ENCODE assay signal across 19 cellular contexts in the genomic region with DNA sequence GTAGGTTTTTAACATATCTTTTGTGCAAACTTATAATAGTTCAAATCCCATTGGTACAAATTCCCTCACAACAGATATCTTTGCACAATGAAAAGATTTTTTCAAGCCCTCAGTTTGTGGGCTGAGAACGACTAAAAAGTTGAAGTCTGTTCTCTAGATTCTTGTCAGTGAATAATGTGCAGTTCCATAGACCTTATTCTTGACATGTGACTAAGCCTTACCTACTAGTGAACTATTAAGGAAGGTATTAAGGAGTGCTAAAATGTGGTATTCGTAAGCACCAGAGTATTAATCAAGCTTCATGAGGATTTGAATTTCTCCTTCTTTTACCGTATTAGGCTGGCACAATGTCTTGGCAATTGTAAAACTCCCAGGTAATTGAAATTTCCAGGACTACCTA.
DNase-seq lines count a peak whose midpoint lies in the region; ATAC-seq and TF ChIP-seq lines count a peak whose summit lies in the region.
"Had no signal": no experiment of that assay in that cellular context is flagged by ENCODE, and none has a peak within 500 bp of the region (broad histone marks: within the 10 kb centered on the region; RNA-seq: fewer than 3 reads in every experiment).

No MANE protein-coding gene starts in this region.

- H3K9me3 Mint-ChIP-seq in Calu3 (ENCODE audit: low read depth, unreplicated experiment) (no peaks in the 10 kb centered on the region), memory B cell (no peaks in the 10 kb centered on the region)
- H3K9me3 Mint-ChIP-seq: activated CD4-positive, alpha-beta memory T cell treated with anti-CD3 and anti-CD28 coated beads, Interleukin-2, amount 10 ng/mL, durations not matched to agents 7 days and 5 days; GM23338 had no signal

- H3K4me1 Mint-ChIP-seq in Calu3 (ENCODE audit: low read depth, unreplicated experiment) (peaks cover 86% of the 10 kb centered on the region), T-helper 17 cell (peaks cover 23% of the 10 kb centered on the region), memory B cell (peaks cover 22% of the 10 kb centered on the region)

- no peaks in the 10 kb centered on the region for H3K27me3 Mint-ChIP-seq in Calu3 (ENCODE audit: unreplicated experiment)
- peaks cover 5% of the 10 kb centered on the region for H3K27me3 Mint-ChIP-seq in T-helper 17 cell
- no peaks in the 10 kb centered on the region for H3K27me3 Mint-ChIP-seq in memory B cell

- intact Hi-C loops in Calu3 (cut with micrococcal nuclease; ENCODE audit: unreplicated experiment), result loop anchor here (2.0 to 5.0 kb wide), 4 partner anchors 134 to 414 kb away; a partner anchor contains a TSS

- TF ChIP-seq CTCF in Calu3 (IDR thresholded peaks at IDR 0.05; ENCODE audit: unreplicated experiment), result no peak

- peaks cover 10% of the 10 kb centered on the region for H3K36me3 Mint-ChIP-seq in Calu3 (ENCODE audit: insufficient read depth, unreplicated experiment)
- H3K36me3 Mint-ChIP-seq in T-helper 17 cell (ENCODE audit: low read depth), result no peaks in the 10 kb centered on the region
- H3K36me3 Mint-ChIP-seq in memory B cell, result no peaks in the 10 kb centered on the region

- DNase-seq in Calu3 (no peak), T-helper 17 cell (no peak), memory B cell (ENCODE audit: low spot score in 2 of 2) (no peak), NCI-H2081 treated with DMSO at 0.1 percent for 48 hours (lab: John Stamatoyannopoulos, UW) (no peak), COR-L47 (lab: John Stamatoyannopoulos, UW) (no peak), amygdala (lab: John Stamatoyannopoulos, UW) (no peak)
- DNase-seq: activated CD4-positive, alpha-beta memory T cell treated with anti-CD3 and anti-CD28 coated beads, Interleukin-2, amount 10 ng/mL, durations not matched to agents 7 days and 5 days; activated gamma-delta T cell treated with Interleukin-2 at 50 U/mL for 16 hours; central memory CD4-positive, alpha-beta T cell; DND-41; islet precursor cell; NCI-H187 treated with DMSO at 0.1 percent for 48 hours; NCI-H748 treated with DMSO at 0.1 percent for 48 hours; pancreas; Right ventricle myocardium superior; thyroid gland had no signal

- H3K9me3 ChIP-seq in T-helper 17 cell (ENCODE audit: control insufficient read depth, low read length, poor library complexity, severe bottlenecking), result no peaks in the 10 kb centered on the region
- H3K9me3 ChIP-seq: pancreas, thyroid gland had no signal

- peak overlapping the region; percentile 84 for H3K27ac Mint-ChIP-seq in Calu3 (ENCODE audit: unreplicated experiment)
- H3K27ac Mint-ChIP-seq in T-helper 17 cell, result peak overlapping the region; percentile 66
- peak overlapping the region; percentile 79 for H3K27ac Mint-ChIP-seq in memory B cell
- H3K27ac Mint-ChIP-seq: activated CD4-positive, alpha-beta memory T cell treated with anti-CD3 and anti-CD28 coated beads, Interleukin-2, amount 10 ng/mL, durations not matched to agents 7 days and 5 days; GM23338 had no signal

- BruUV-seq in Calu3 (replicated peaks; lab: Mats Ljungman, UMichigan), result no TSS peak

- H3K4me3 Mint-ChIP-seq in Calu3 (ENCODE audit: low read depth, unreplicated experiment), result no peak overlapping the region
- H3K4me3 Mint-ChIP-seq in T-helper 17 cell, result no peak overlapping the region
- no peak overlapping the region for H3K4me3 Mint-ChIP-seq in memory B cell
- H3K4me3 Mint-ChIP-seq: activated CD4-positive, alpha-beta memory T cell treated with anti-CD3 and anti-CD28 coated beads, Interleukin-2, amount 10 ng/mL, durations not matched to agents 7 days and 5 days; GM23338 had no signal

- CTCF ChIA-PET in Calu3 (lab: Charles Lee), result no interaction called here

- ATAC-seq in GM21515 (IDR thresholded peaks at IDR 0.05; ENCODE audit: unreplicated experiment) (peak; percentile 15), T-helper 17 cell (peak; percentile 29), memory B cell (ENCODE audit: low read depth) (peak; percentile 28), GM18867 (IDR thresholded peaks at IDR 0.05; ENCODE audit: unreplicated experiment) (no peak)
- ATAC-seq: GM23338, pancreas had no signal
